Comparison of ENCODE assay signal across 19 cellular contexts in genomic region chr10:118901409-118901808, GRCh38.
DNase-seq lines count a peak whose midpoint lies in the region; TF ChIP-seq lines count a peak whose summit lies in the region.
"Had no signal": no experiment of that assay in that cellular context is flagged by ENCODE, and none has a peak within 500 bp of the region (broad histone marks: within the 10 kb centered on the region; RNA-seq: fewer than 3 reads in every experiment).

No MANE protein-coding gene starts in this region.

- POLR2A ChIA-PET in HEK293 (lab: Yijun Ruan, JAX) (no interaction called here), PC-9 (lab: Charles Lee; ENCODE audit: unreplicated experiment) (interaction anchor here (0.6 kb wide), 1 partner anchor 124 kb away, joined by 4 read pairs; no protein-coding TSS in a partner anchor)

- H3K36me3 ChIP-seq in HEK293 (ENCODE audit: control insufficient read depth in 2 of 2, insufficient read depth in 1 of 2, low read length in 2 of 2): no peaks in the 10 kb centered on the region
- H3K36me3 ChIP-seq in PC-9 (ENCODE audit: low read depth): no peaks in the 10 kb centered on the region
- no peaks in the 10 kb centered on the region for H3K36me3 ChIP-seq in neural cell (ENCODE audit: insufficient read depth, low read length)
- no peaks in the 10 kb centered on the region for H3K36me3 ChIP-seq in Karpas-422 (ENCODE audit: insufficient read depth, low read length)
- H3K36me3 ChIP-seq: BE2C had no signal

- H3K9me3 ChIP-seq in HEK293 (ENCODE audit: control insufficient read depth, insufficient read depth, low read depth, low read length) (no peaks in the 10 kb centered on the region), PC-9 (ENCODE audit: insufficient read depth, low read depth) (no peaks in the 10 kb centered on the region), neural cell (ENCODE audit: low read length) (no peaks in the 10 kb centered on the region), Karpas-422 (ENCODE audit: low read length) (no peaks in the 10 kb centered on the region)
- H3K9me3 ChIP-seq: A549, BE2C had no signal

- no peaks in the 10 kb centered on the region for H3K4me1 ChIP-seq in HEK293 (ENCODE audit: control insufficient read depth, insufficient read depth, low read length)
- peaks cover 11% of the 10 kb centered on the region for H3K4me1 ChIP-seq in PC-9 (replicated peaks; ENCODE audit: insufficient read depth)
- no peaks in the 10 kb centered on the region for H3K4me1 ChIP-seq in Karpas-422 (ENCODE audit: low read length)
- H3K4me1 ChIP-seq: BE2C had no signal

- TF ChIP-seq CTCF in HEK293 (tag by site-specific recombination; IDR thresholded peaks at IDR 0.05) (no peak), PC-9 (conservative IDR thresholded peaks at IDR 0.05) (no peak), neural cell (IDR thresholded peaks at IDR 0.05; ENCODE audit: poor library complexity, severe bottlenecking) (no peak)

- DNase-seq in NCI-H2171 treated with DMSO at 0.1 percent for 48 hours (lab: John Stamatoyannopoulos, UW) (peak; percentile 36), NCI-H2171 (lab: John Stamatoyannopoulos, UW) (no peak), PC-9 (no peak), NCI-H2107 treated with DMSO at 0.1 percent for 48 hours (lab: John Stamatoyannopoulos, UW; ENCODE audit: unreplicated experiment) (no peak), NCI-H2029 treated with DMSO at 0.1 percent for 48 hours (lab: John Stamatoyannopoulos, UW) (no peak), Karpas-422 (no peak)
- DNase-seq: BE2C, KG1, NCI-H1436, NCI-H187 treated with DMSO at 0.1 percent for 48 hours, NCI-H510A, NCI-H748 treated with DMSO at 0.1 percent for 48 hours, Right ventricle myocardium superior, SW 1271, T-helper 17 cell had no signal

- no TSS peak for BruUV-seq in PC-9 (replicated peaks; lab: Mats Ljungman, UMichigan)

- no peaks in the 10 kb centered on the region for H3K27me3 ChIP-seq in PC-9 (ENCODE audit: insufficient read depth, low read depth)
- H3K27me3 ChIP-seq in neural cell (ENCODE audit: insufficient read depth, low read depth, low read length): no peaks in the 10 kb centered on the region
- no peaks in the 10 kb centered on the region for H3K27me3 ChIP-seq in Karpas-422 (ENCODE audit: low read length)
- H3K27me3 ChIP-seq: BE2C had no signal

- H3K4me3 ChIP-seq in HEK293 (ENCODE audit: low read depth, low read length) (no peak overlapping the region), PC-9 (no peak overlapping the region), neural cell (ENCODE audit: low read length) (peak overlapping the region; percentile 20), Karpas-422 (ENCODE audit: low read length) (no peak overlapping the region)
- H3K4me3 ChIP-seq: A549, GM12878 had no signal

- no peak for TF ChIP-seq RAD21 in neural cell (conservative IDR thresholded peaks at IDR 0.05)

- H3K4me2 ChIP-seq in PC-9: 0 out of 2 replicates have a peak overlapping the region, but pooled peaks have one; percentile 13
- peak overlapping the region; percentile 29 for H3K4me2 ChIP-seq in neural cell (ENCODE audit: low read length)
- H3K4me2 ChIP-seq in Karpas-422 (ENCODE audit: low read depth, low read length, poor library complexity, severe bottlenecking): no peak overlapping the region
- H3K4me2 ChIP-seq: A549 had no signal

- H3K79me2 ChIP-seq in PC-9 (ENCODE audit: low read depth): no peaks in the 10 kb centered on the region
- H3K79me2 ChIP-seq in neural cell (replicated peaks; ENCODE audit: insufficient read depth, low read length): no peaks in the 10 kb centered on the region
- H3K79me2 ChIP-seq in Karpas-422 (ENCODE audit: low read length): no peaks in the 10 kb centered on the region

- H3K27ac ChIP-seq in HEK293 (ENCODE audit: extremely low read depth, low read depth, low read length): no peak overlapping the region
- no peak overlapping the region for H3K27ac ChIP-seq in PC-9
- peak overlapping the region; percentile 63 for H3K27ac ChIP-seq in neural cell (ENCODE audit: low read length)
- no peak overlapping the region for H3K27ac ChIP-seq in Karpas-422 (ENCODE audit: low read length)
- H3K27ac ChIP-seq: A549 had no signal

- intact Hi-C loops in PC-9 (cut with micrococcal nuclease; ENCODE audit: unreplicated experiment): no loop called here

- TF ChIP-seq EP300 in neural cell (conservative IDR thresholded peaks at IDR 0.05; ENCODE audit: poor library complexity, severe bottlenecking): no peak

- no peak overlapping the region for H3K9ac ChIP-seq in neural cell (ENCODE audit: low read length)
- no peak overlapping the region for H3K9ac ChIP-seq in Karpas-422 (ENCODE audit: low read length)

- no peaks in the 10 kb centered on the region for H3K9me2 ChIP-seq in PC-9 (ENCODE audit: insufficient read depth)
- H3K9me2 ChIP-seq in neural cell (ENCODE audit: insufficient read depth, low read length): no peaks in the 10 kb centered on the region
- H3K9me2 ChIP-seq in Karpas-422 (replicated peaks; ENCODE audit: insufficient read depth, low read length): no peaks in the 10 kb centered on the region

- CTCF ChIA-PET in HEK293 (lab: Yijun Ruan, JAX) (interaction anchor here (0.7 kb wide), 1 partner anchor 498 kb away, joined by 3 read pairs; no protein-coding TSS in a partner anchor), PC-9 (lab: Charles Lee) (no interaction called here)

- H3F3A ChIP-seq in PC-9 (ENCODE audit: insufficient read depth, low read depth) (no peaks in the 10 kb centered on the region), neural cell (ENCODE audit: insufficient read depth, low read length, poor library complexity, severe bottlenecking) (no peaks in the 10 kb centered on the region)

- H2AFZ ChIP-seq in PC-9 (no peak overlapping the region), neural cell (ENCODE audit: low read depth, low read length) (no peak overlapping the region), Karpas-422 (ENCODE audit: low read length) (no peak overlapping the region)

- H4K20me1 ChIP-seq in PC-9 (ENCODE audit: insufficient read depth) (no peaks in the 10 kb centered on the region), neural cell (ENCODE audit: insufficient read depth) (no peaks in the 10 kb centered on the region), Karpas-422 (ENCODE audit: insufficient read depth, low read depth, low read length) (no peaks in the 10 kb centered on the region)

TF ChIP-seq in HEK293, 187 proteins besides CTCF, POLR2A, EP300 and RAD21 (continues in another document):
- TF ChIP-seq TCF7L2 (IDR thresholded peaks at IDR 0.05; ENCODE audit: borderline replicate concordance, low read depth, low read length) (no peak), ZSCAN23 (tag by site-specific recombination; IDR thresholded peaks at IDR 0.05) (no peak), REST (tag by site-specific recombination; IDR thresholded peaks at IDR 0.05) (peak; percentile 49; the same call in 1 of the 2 replicates), SP2 (tag by site-specific recombination; IDR thresholded peaks at IDR 0.05) (no peak)

TF ChIP-seq in neural cell, 6 proteins besides CTCF, POLR2A, EP300 and RAD21:
- no peak for TF ChIP-seq MXI1 (conservative IDR thresholded peaks at IDR 0.05; ENCODE audit: poor library complexity, severe bottlenecking)
- peak; percentile 59 for TF ChIP-seq REST (IDR thresholded peaks at IDR 0.05; ENCODE audit: borderline replicate concordance)
